ENCODE assay signal across 24 cellular contexts in the genomic region with DNA sequence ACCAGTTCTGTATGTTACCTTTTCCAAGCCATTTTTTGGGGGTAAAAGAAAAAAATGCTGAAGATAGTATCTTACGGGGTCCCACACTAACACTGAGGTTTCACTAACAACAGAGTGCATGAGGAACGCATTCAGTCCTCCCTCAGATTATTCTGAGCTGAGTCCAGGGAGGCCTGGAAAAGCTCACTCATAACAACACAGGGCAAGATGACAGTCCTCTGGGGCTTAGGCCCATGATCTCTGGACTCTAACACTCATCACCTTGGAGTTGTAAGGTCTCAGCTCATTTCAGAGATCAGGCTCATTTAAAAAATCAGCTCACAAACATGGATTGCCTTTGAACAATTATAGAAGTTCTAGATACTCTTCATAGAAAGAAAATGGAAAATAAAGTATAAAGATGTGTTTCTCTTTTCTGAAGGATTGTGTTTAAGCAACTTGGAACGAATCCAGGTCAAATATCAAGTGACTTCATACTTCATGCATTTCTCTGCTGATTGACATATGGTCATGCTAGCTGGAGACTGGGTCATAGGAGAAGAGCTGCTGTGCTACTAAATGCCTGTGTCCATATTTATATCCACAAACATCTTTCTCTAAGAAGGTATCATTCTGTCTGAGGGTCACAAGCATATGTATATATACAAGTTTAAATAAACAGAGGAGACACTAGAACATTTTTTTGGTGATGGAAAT.
DNase-seq lines count a peak whose midpoint lies in the region; ATAC-seq, FAIRE-seq and TF ChIP-seq lines count a peak whose summit lies in the region.
"Had no signal": no experiment of that assay in that cellular context is flagged by ENCODE, and none has a peak within 500 bp of the region (broad histone marks: within the 10 kb centered on the region; RNA-seq: fewer than 3 reads in every experiment).

No MANE protein-coding gene starts in this region.

- H3K9me3 ChIP-seq in astrocyte (ENCODE audit: insufficient read depth, low read depth, low read length) = no peaks in the 10 kb centered on the region
- no peaks in the 10 kb centered on the region for H3K9me3 ChIP-seq in hepatocyte (ENCODE audit: low read depth)
- H3K9me3 ChIP-seq in subcutaneous abdominal adipose tissue (ENCODE audit: control insufficient read depth in 5 of 5, low read length in 5 of 5) = no peaks in the 10 kb centered on the region
- H3K9me3 ChIP-seq: gastrocnemius medialis, thoracic aorta had no signal

- no peak for FAIRE-seq in astrocyte (lab: Jason Lieb, UNC)
- FAIRE-seq: TTC549 had no signal

- H3K79me2 ChIP-seq in astrocyte (ENCODE audit: insufficient read depth, low read length) (no peaks in the 10 kb centered on the region), hepatocyte (no peaks in the 10 kb centered on the region)
- H3K79me2 ChIP-seq: parathyroid adenoma had no signal

- H3K4me1 ChIP-seq in astrocyte (ENCODE audit: insufficient read depth, low read length) (no peaks in the 10 kb centered on the region), hepatocyte (ENCODE audit: insufficient read depth) (no peaks in the 10 kb centered on the region), subcutaneous abdominal adipose tissue (ENCODE audit: control insufficient read depth in 5 of 5, insufficient read depth in 5 of 5, low read length in 5 of 5) (peaks cover 0 to 19% (median 7%) of the 10 kb centered on the region in 5 donors)
- H3K4me1 ChIP-seq: gastrocnemius medialis, parathyroid adenoma had no signal

- no peaks in the 10 kb centered on the region for H3K36me3 ChIP-seq in astrocyte (ENCODE audit: insufficient read depth, low read length)
- no peaks in the 10 kb centered on the region for H3K36me3 ChIP-seq in hepatocyte (replicated peaks; ENCODE audit: insufficient read depth, low read depth)
- no peaks in the 10 kb centered on the region for H3K36me3 ChIP-seq in subcutaneous abdominal adipose tissue (ENCODE audit: control insufficient read depth in 5 of 5, insufficient read depth in 5 of 5, low read length in 5 of 5)
- H3K36me3 ChIP-seq: gastrocnemius medialis, thoracic aorta had no signal

- H3K4me2 ChIP-seq in astrocyte (ENCODE audit: low read length) (no peak overlapping the region), hepatocyte (no peak overlapping the region)

- H3K4me3 Mint-ChIP-seq in astrocyte (ENCODE audit: unreplicated experiment) = peak overlapping the region; percentile 50
- H3K4me3 Mint-ChIP-seq: activated CD4-positive, alpha-beta T cell treated with anti-CD3 and anti-CD28 coated beads for 36 hours; activated naive CD4-positive, alpha-beta T cell treated with anti-CD3 and anti-CD28 coated beads, Interleukin-2, amount 10 ng/mL, durations not matched to agents 7 days and 5 days; naive thymus-derived CD4-positive, alpha-beta T cell; stimulated activated memory B cell treated with anti-CD40 and anti-IgM and Interleukin-4, amounts not matched to agents 10 μg/mL and 1 μg/mL and 100 μg/mL, for 72 hours had no signal

- no peaks in the 10 kb centered on the region for H3K27me3 ChIP-seq in astrocyte (ENCODE audit: insufficient read depth, low read length)
- H3K27me3 ChIP-seq in hepatocyte = peaks cover 10% of the 10 kb centered on the region
- no peaks in the 10 kb centered on the region for H3K27me3 ChIP-seq in subcutaneous abdominal adipose tissue (ENCODE audit: control insufficient read depth in 5 of 5, insufficient read depth in 4 of 5, low read length in 5 of 5)
- H3K27me3 ChIP-seq: gastrocnemius medialis had no signal

- H2AFZ ChIP-seq in astrocyte (ENCODE audit: low read depth, low read length) (no peak overlapping the region), hepatocyte (no peak overlapping the region)
- H2AFZ ChIP-seq: parathyroid adenoma had no signal

- no peak overlapping the region for H3K27ac Mint-ChIP-seq in astrocyte (ENCODE audit: unreplicated experiment)
- H3K27ac Mint-ChIP-seq: activated CD4-positive, alpha-beta T cell treated with anti-CD3 and anti-CD28 coated beads for 36 hours; activated naive CD4-positive, alpha-beta T cell treated with anti-CD3 and anti-CD28 coated beads, Interleukin-2, amount 10 ng/mL, durations not matched to agents 7 days and 5 days; naive thymus-derived CD4-positive, alpha-beta T cell; stimulated activated memory B cell treated with anti-CD40 and anti-IgM and Interleukin-4, amounts not matched to agents 10 μg/mL and 1 μg/mL and 100 μg/mL, for 72 hours had no signal

- TF ChIP-seq CTCF in astrocyte (IDR thresholded peaks at IDR 0.05; ENCODE audit: insufficient read depth, low read depth, low read length) (no peak), hepatocyte (IDR thresholded peaks at IDR 0.05; ENCODE audit: poor library complexity) (no peak)

- DNase-seq in Right ventricle myocardium superior (no peak), cardiac septum (ENCODE audit: low spot score) (no peak), astrocyte (ENCODE audit: low read depth) (no peak), hepatocyte (ENCODE audit: low spot score) (peak; percentile 21), SKM-1 treated with dmso at 0.1 percent for 144 hours (lab: John Stamatoyannopoulos, UW; ENCODE audit: unreplicated experiment) (no peak), H4 (ENCODE audit: low spot score) (no peak)
- no peak for DNase-seq in stimulated activated CD8-positive, alpha-beta memory T cell treated with anti-CD3 and anti-CD28 coated beads, Interleukin-4, amount 100 ng/mL, for 48 hours
- DNase-seq: ACHN; activated CD4-positive, alpha-beta T cell treated with anti-CD3 and anti-CD28 coated beads for 36 hours; activated naive CD4-positive, alpha-beta T cell treated with anti-CD3 and anti-CD28 coated beads, Interleukin-2, amount 10 ng/mL, durations not matched to agents 7 days and 5 days; anterior cingulate cortex; C1 segment of cervical spinal cord; gastrocnemius medialis; Kasumi-1; naive thymus-derived CD4-positive, alpha-beta T cell; NCI-H1048; NCI-H2081; NCI-H526; stimulated activated CD4-positive, alpha-beta T cell treated with anti-CD3 and anti-CD28 coated beads, Interleukin-2, amount 100 ng/mL, for 24 hours had no signal

- H3K4me3 ChIP-seq in astrocyte (ENCODE audit: insufficient read depth, low read depth, low read length) = no peak overlapping the region
- no peak overlapping the region for H3K4me3 ChIP-seq in hepatocyte
- no peak overlapping the region for H3K4me3 ChIP-seq in subcutaneous abdominal adipose tissue (ENCODE audit: low read depth in 1 of 5, low read length in 5 of 5)
- H3K4me3 ChIP-seq: gastrocnemius medialis, thoracic aorta had no signal

- intact Hi-C loops in Right ventricle myocardium superior (cut with DNase I) (no loop called here), cardiac septum (cut with DNase I) (loop anchor here (2.0 kb wide), 1 partner anchor 27 kb away; no protein-coding TSS in a partner anchor)

- no peaks in the 10 kb centered on the region for H3K36me3 Mint-ChIP-seq in astrocyte (ENCODE audit: low read depth, unreplicated experiment)
- H3K36me3 Mint-ChIP-seq: activated naive CD4-positive, alpha-beta T cell treated with anti-CD3 and anti-CD28 coated beads, Interleukin-2, amount 10 ng/mL, durations not matched to agents 7 days and 5 days; naive thymus-derived CD4-positive, alpha-beta T cell; stimulated activated memory B cell treated with anti-CD40 and anti-IgM and Interleukin-4, amounts not matched to agents 10 μg/mL and 1 μg/mL and 100 μg/mL, for 72 hours had no signal

- WGBS in hepatocyte (ENCODE audit: low lambda C conversion rate, missing lambda C conversion rate) = 50% methylated on average over 3 of the region's 3 CpGs

- H3K27ac ChIP-seq in astrocyte (ENCODE audit: low read depth, low read length) = no peak overlapping the region
- peak overlapping the region; percentile 24 for H3K27ac ChIP-seq in hepatocyte
- H3K27ac ChIP-seq in subcutaneous abdominal adipose tissue (ENCODE audit: low read depth, low read length) = peak overlapping the region; percentile 68
- H3K27ac ChIP-seq: gastrocnemius medialis, parathyroid adenoma, thoracic aorta had no signal

- H4K20me1 ChIP-seq in astrocyte (ENCODE audit: insufficient read depth, low read length) (no peaks in the 10 kb centered on the region), hepatocyte (ENCODE audit: insufficient read depth, poor library complexity, severe bottlenecking) (no peaks in the 10 kb centered on the region)

- ATAC-seq in Right ventricle myocardium superior (ENCODE audit: poor library complexity) = peak; percentile 98
- ATAC-seq: activated CD4-positive, alpha-beta T cell treated with anti-CD3 and anti-CD28 coated beads for 36 hours; gastrocnemius medialis; naive thymus-derived CD4-positive, alpha-beta T cell; stimulated activated memory B cell treated with anti-CD40 and anti-IgM and Interleukin-4, amounts not matched to agents 10 μg/mL and 1 μg/mL and 100 μg/mL, for 72 hours had no signal

- peaks cover 12% of the 10 kb centered on the region for H3K4me1 Mint-ChIP-seq in astrocyte (ENCODE audit: low read depth, unreplicated experiment)
- H3K4me1 Mint-ChIP-seq: activated CD4-positive, alpha-beta T cell treated with anti-CD3 and anti-CD28 coated beads for 36 hours; activated naive CD4-positive, alpha-beta T cell treated with anti-CD3 and anti-CD28 coated beads, Interleukin-2, amount 10 ng/mL, durations not matched to agents 7 days and 5 days; naive thymus-derived CD4-positive, alpha-beta T cell; stimulated activated memory B cell treated with anti-CD40 and anti-IgM and Interleukin-4, amounts not matched to agents 10 μg/mL and 1 μg/mL and 100 μg/mL, for 72 hours had no signal

- no peaks in the 10 kb centered on the region for H3K9me2 ChIP-seq in hepatocyte (replicated peaks; ENCODE audit: insufficient read depth)

- peaks cover 13% of the 10 kb centered on the region for H3K27me3 Mint-ChIP-seq in astrocyte (ENCODE audit: low read depth, unreplicated experiment)

- H3K9ac ChIP-seq in astrocyte (ENCODE audit: low read length) (no peak overlapping the region), subcutaneous abdominal adipose tissue (ENCODE audit: low read length in 5 of 5) (peak overlapping the region in 2 of 5 donors; percentile 38 to 50)
- H3K9ac ChIP-seq: parathyroid adenoma had no signal

- no peaks in the 10 kb centered on the region for H3K9me3 Mint-ChIP-seq in astrocyte (ENCODE audit: unreplicated experiment)
- H3K9me3 Mint-ChIP-seq: activated naive CD4-positive, alpha-beta T cell treated with anti-CD3 and anti-CD28 coated beads, Interleukin-2, amount 10 ng/mL, durations not matched to agents 7 days and 5 days; stimulated activated memory B cell treated with anti-CD40 and anti-IgM and Interleukin-4, amounts not matched to agents 10 μg/mL and 1 μg/mL and 100 μg/mL, for 72 hours had no signal
